Comparison of ENCODE assay signal across 8 cellular contexts in the genomic region with DNA sequence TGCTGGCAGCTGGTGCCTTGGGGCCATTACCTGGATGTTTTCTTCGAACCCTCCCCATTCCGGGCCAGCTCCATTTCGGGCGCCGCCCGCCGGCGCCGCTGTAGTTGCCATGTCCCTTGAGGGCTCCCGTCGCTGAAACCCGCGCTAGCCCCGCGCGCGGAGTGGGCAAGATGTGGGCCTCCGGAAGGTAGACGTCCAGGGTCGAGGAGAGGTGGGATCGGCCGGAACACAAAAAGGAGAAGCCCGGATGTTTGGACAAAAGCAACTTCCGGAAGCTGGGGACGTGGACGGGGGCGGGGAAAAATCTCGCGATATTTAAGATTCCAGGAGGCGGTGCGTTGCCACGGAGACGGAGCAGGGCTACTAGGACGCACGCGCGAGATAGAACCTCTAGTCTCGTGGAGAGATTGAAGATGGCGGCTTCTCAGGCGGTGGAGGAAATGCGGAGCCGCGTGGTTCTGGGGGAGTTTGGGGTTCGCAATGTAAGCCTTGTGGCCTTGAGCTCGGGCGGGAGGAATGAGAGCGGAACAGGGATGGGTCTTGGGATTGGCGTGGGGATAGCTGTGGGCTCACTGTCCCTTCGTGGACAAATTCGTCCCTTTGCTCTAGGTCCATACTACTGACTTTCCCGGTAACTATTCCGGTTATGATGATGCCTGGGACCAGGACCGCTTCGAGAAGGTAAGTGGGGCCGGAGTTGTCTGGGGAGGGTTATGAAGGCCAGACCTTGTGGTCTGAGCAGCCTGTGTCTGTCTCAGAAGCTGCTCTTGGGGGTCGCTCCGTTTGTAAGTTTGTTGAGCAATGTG. TPM values are rescaled to one million over a fixed set of nuclear protein-coding genes. Genes with fewer than 3 reads are reported as not detected.
DNase-seq lines count a peak whose midpoint lies in the region; ATAC-seq, FAIRE-seq and TF ChIP-seq lines count a peak whose summit lies in the region.

A gene with protein sequence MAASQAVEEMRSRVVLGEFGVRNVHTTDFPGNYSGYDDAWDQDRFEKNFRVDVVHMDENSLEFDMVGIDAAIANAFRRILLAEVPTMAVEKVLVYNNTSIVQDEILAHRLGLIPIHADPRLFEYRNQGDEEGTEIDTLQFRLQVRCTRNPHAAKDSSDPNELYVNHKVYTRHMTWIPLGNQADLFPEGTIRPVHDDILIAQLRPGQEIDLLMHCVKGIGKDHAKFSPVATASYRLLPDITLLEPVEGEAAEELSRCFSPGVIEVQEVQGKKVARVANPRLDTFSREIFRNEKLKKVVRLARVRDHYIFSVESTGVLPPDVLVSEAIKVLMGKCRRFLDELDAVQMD (plus strand): TSS at position 393 of the 806 bp plus-strand sequence. CDS start 21 bp downstream, at position 414.
A gene (minus strand): TSS at position 230 of the 806 bp plus-strand sequence. CDS start 119 bp downstream, at position 111.

- no peaks in the 10 kb centered on the region for H3K9me3 Mint-ChIP-seq in T-helper 2 cell treated with Interferon-gamma antibody and Interleukin-4, amounts not matched to agents 5 μg/mL and 100 μg/mL, for 36 hours
- H3K9me3 Mint-ChIP-seq in astrocyte (ENCODE audit: unreplicated experiment) = no peaks in the 10 kb centered on the region

- no peaks in the 10 kb centered on the region for H3K27me3 ChIP-seq in astrocyte (ENCODE audit: insufficient read depth, low read length)

- peaks cover 72% of the 10 kb centered on the region for H4K20me1 ChIP-seq in astrocyte (ENCODE audit: insufficient read depth, low read length)

- peaks cover 66% of the 10 kb centered on the region for H3K79me2 ChIP-seq in astrocyte (ENCODE audit: insufficient read depth, low read length)

- peak within 1 kb of the TSS; percentile 99 for H3K4me3 ChIP-seq in astrocyte (ENCODE audit: insufficient read depth, low read depth, low read length)

- no peak within 1 kb of the TSS for H3K27ac Mint-ChIP-seq in T-helper 2 cell treated with Interferon-gamma antibody and Interleukin-4, amounts not matched to agents 5 μg/mL and 100 μg/mL, for 36 hours
- no peak within 1 kb of the TSS for H3K27ac Mint-ChIP-seq in astrocyte (ENCODE audit: unreplicated experiment)

- ATAC-seq in GM18505 (IDR thresholded peaks at IDR 0.05; ENCODE audit: unreplicated experiment) = peak; percentile 79
- peak; percentile 89 for ATAC-seq in HG02970 (IDR thresholded peaks at IDR 0.05; ENCODE audit: low FRiP score, unreplicated experiment)

- H3K36me3 Mint-ChIP-seq in T-helper 2 cell treated with Interferon-gamma antibody and Interleukin-4, amounts not matched to agents 5 μg/mL and 100 μg/mL, for 36 hours (ENCODE audit: low read depth) = peaks cover 40% of the 10 kb centered on the region
- H3K36me3 Mint-ChIP-seq in astrocyte (ENCODE audit: low read depth, unreplicated experiment) = peaks cover 6% of the 10 kb centered on the region

- peak; percentile 98 for DNase-seq in NCI-H1930 (lab: John Stamatoyannopoulos, UW)
- DNase-seq in T-helper 2 cell treated with Interferon-gamma antibody and Interleukin-4, amounts not matched to agents 5 μg/mL and 100 μg/mL, for 36 hours (ENCODE audit: low spot score) = peak; percentile 95
- peak; percentile 88 for DNase-seq in astrocyte (ENCODE audit: low read depth)
- DNase-seq in hepatic stellate cell (ENCODE audit: low spot score) = peak; percentile 99
- DNase-seq in renal cortical epithelial cell (ENCODE audit: low read depth) = peak; percentile 94
- no peak for DNase-seq in cortex of kidney (lab: John Stamatoyannopoulos, UW)

- no peaks in the 10 kb centered on the region for H3K27me3 Mint-ChIP-seq in T-helper 2 cell treated with Interferon-gamma antibody and Interleukin-4, amounts not matched to agents 5 μg/mL and 100 μg/mL, for 36 hours (ENCODE audit: low read depth)
- no peaks in the 10 kb centered on the region for H3K27me3 Mint-ChIP-seq in astrocyte (ENCODE audit: low read depth, unreplicated experiment)

- peak within 1 kb of the TSS; percentile 88 for H2AFZ ChIP-seq in astrocyte (ENCODE audit: low read depth, low read length)

- no peak for TF ChIP-seq CTCF in astrocyte (IDR thresholded peaks at IDR 0.05; ENCODE audit: insufficient read depth, low read depth, low read length)

- H3K4me2 ChIP-seq in astrocyte (ENCODE audit: low read length) = peak within 1 kb of the TSS; percentile 87

- peak; percentile 45 for FAIRE-seq in astrocyte (lab: Jason Lieb, UNC)

- peaks cover 17% of the 10 kb centered on the region for H3K4me1 ChIP-seq in astrocyte (ENCODE audit: insufficient read depth, low read length)

- peaks cover 51% of the 10 kb centered on the region for H3K36me3 ChIP-seq in astrocyte (ENCODE audit: insufficient read depth, low read length)

- no peaks in the 10 kb centered on the region for H3K9me3 ChIP-seq in astrocyte (ENCODE audit: insufficient read depth, low read depth, low read length)

- TF ChIP-seq POLR2A in GM18505 (IDR thresholded peaks at IDR 0.05; ENCODE audit: borderline replicate concordance, extremely low read depth, insufficient read depth, insufficient read length) = peak; percentile 93

- peak within 1 kb of the TSS; percentile 97 for H3K9ac ChIP-seq in astrocyte (ENCODE audit: low read length)

- peak within 1 kb of the TSS; percentile 82 for H3K27ac ChIP-seq in astrocyte (ENCODE audit: low read depth, low read length)

- H3K4me1 Mint-ChIP-seq in T-helper 2 cell treated with Interferon-gamma antibody and Interleukin-4, amounts not matched to agents 5 μg/mL and 100 μg/mL, for 36 hours (ENCODE audit: low read depth) = peaks cover 18% of the 10 kb centered on the region
- peaks cover 13% of the 10 kb centered on the region for H3K4me1 Mint-ChIP-seq in astrocyte (ENCODE audit: low read depth, unreplicated experiment)

- no peak within 1 kb of the TSS for H3K4me3 Mint-ChIP-seq in T-helper 2 cell treated with Interferon-gamma antibody and Interleukin-4, amounts not matched to agents 5 μg/mL and 100 μg/mL, for 36 hours
- H3K4me3 Mint-ChIP-seq in astrocyte (ENCODE audit: unreplicated experiment) = no peak within 1 kb of the TSS

RNA-seq across cellular contexts. Expression of the first gene that starts in this region (rescaled TPM):
- total RNA-seq in astrocyte (41.8 and 46.2 TPM in 2 replicates), renal cortical epithelial cell (36.1 and 49.0 TPM in 2 replicates)

RNA-seq across cellular contexts. Expression of the second gene that starts in this region (rescaled TPM):
- total RNA-seq in astrocyte = 132 and 141 TPM in 2 replicates
- 114 and 161 TPM in 2 replicates for total RNA-seq in renal cortical epithelial cell
